8 cellular contexts compared by ENCODE assay signal in genomic region chr7:23474829-23475578, GRCh38. TPM values are rescaled to one million over a fixed set of nuclear protein-coding genes. Genes with fewer than 3 reads are reported as not detected.
DNase-seq lines count a peak whose midpoint lies in the region; ATAC-seq and TF ChIP-seq lines count a peak whose summit lies in the region.

No MANE protein-coding gene starts in this region.

- peaks cover 62% of the 10 kb centered on the region for H3K79me2 ChIP-seq in PC-9 (ENCODE audit: low read depth)

- no peak for ATAC-seq in activated T-cell treated with anti-CD3 and anti-CD28 coated beads, Interleukin-2, amount 50 U/mL, for 72 hours (replicated peaks in 1 of 2)
- ATAC-seq in stimulated activated naive CD8-positive, alpha-beta T cell treated with anti-CD3 and anti-CD28 coated beads, Interleukin-15, amount 100 ng/mL, for 72 hours: no peak

- H3K4me3 Mint-ChIP-seq in activated T-cell treated with anti-CD3 and anti-CD28 coated beads, Interleukin-2, amount 50 U/mL, for 72 hours: peak overlapping the region; percentile 88 to 89
- H3K4me3 Mint-ChIP-seq in stimulated activated naive CD8-positive, alpha-beta T cell treated with anti-CD3 and anti-CD28 coated beads, Interleukin-15, amount 100 ng/mL, for 72 hours: peak overlapping the region; percentile 84 to 86

- peaks cover under 1 to 3% of the 10 kb centered on the region in 2 donors for H3K36me3 Mint-ChIP-seq in activated T-cell treated with anti-CD3 and anti-CD28 coated beads, Interleukin-2, amount 50 U/mL, for 72 hours (ENCODE audit: insufficient read depth in 2 of 2)

- no peaks in the 10 kb centered on the region for H4K20me1 ChIP-seq in PC-9 (ENCODE audit: insufficient read depth)

- no peaks in the 10 kb centered on the region for H3K27me3 ChIP-seq in PC-9 (ENCODE audit: insufficient read depth, low read depth)

- peak overlapping the region; percentile 78 for H3K27ac ChIP-seq in PC-9

- TF ChIP-seq CTCF in PC-9 (conservative IDR thresholded peaks at IDR 0.05) (no peak), foreskin fibroblast (IDR thresholded peaks at IDR 0.05; ENCODE audit: low read depth, low read length) (no peak)

- no peak for DNase-seq in activated T-cell treated with anti-CD3 and anti-CD28 coated beads, Interleukin-2, amount 50 U/mL, for 72 hours
- no peak for DNase-seq in activated T-cell treated with anti-CD3 and anti-CD28 coated beads, Interleukin-2, amount 50 U/mL, for 48 hours
- DNase-seq in PC-9: no peak
- DNase-seq in foreskin fibroblast: no peak
- peak in 1 of 2 donors; percentile 22 for DNase-seq in stimulated activated naive CD8-positive, alpha-beta T cell treated with anti-CD3 and anti-CD28 coated beads, Interleukin-15, amount 100 ng/mL, for 72 hours
- DNase-seq in KG1 (lab: John Stamatoyannopoulos, UW): no peak
- DNase-seq in NCI-H128 (lab: John Stamatoyannopoulos, UW; ENCODE audit: unreplicated experiment): no peak
- DNase-seq in stimulated activated CD4-positive, alpha-beta T cell treated with anti-CD3 and anti-CD28 coated beads, Interleukin-2, amount 100 ng/mL, for 24 hours: no peak

- peak overlapping the region; percentile 96 for H2AFZ ChIP-seq in PC-9

- peaks cover 77% of the 10 kb centered on the region for H3K27me3 Mint-ChIP-seq in activated T-cell treated with anti-CD3 and anti-CD28 coated beads, Interleukin-2, amount 50 U/mL, for 72 hours (ENCODE audit: low read depth)
- peaks cover 78% of the 10 kb centered on the region for H3K27me3 Mint-ChIP-seq in stimulated activated naive CD8-positive, alpha-beta T cell treated with anti-CD3 and anti-CD28 coated beads, Interleukin-15, amount 100 ng/mL, for 72 hours

- no peaks in the 10 kb centered on the region for H3K9me2 ChIP-seq in PC-9 (ENCODE audit: insufficient read depth)

- H3K27ac Mint-ChIP-seq in activated T-cell treated with anti-CD3 and anti-CD28 coated beads, Interleukin-2, amount 50 U/mL, for 72 hours: peak overlapping the region; percentile 84
- H3K27ac Mint-ChIP-seq in stimulated activated naive CD8-positive, alpha-beta T cell treated with anti-CD3 and anti-CD28 coated beads, Interleukin-15, amount 100 ng/mL, for 72 hours: peak overlapping the region in 1 of 2 donors; percentile 34

- peaks cover 35% of the 10 kb centered on the region for H3K4me1 Mint-ChIP-seq in activated T-cell treated with anti-CD3 and anti-CD28 coated beads, Interleukin-2, amount 50 U/mL, for 72 hours (ENCODE audit: low read depth)
- H3K4me1 Mint-ChIP-seq in stimulated activated naive CD8-positive, alpha-beta T cell treated with anti-CD3 and anti-CD28 coated beads, Interleukin-15, amount 100 ng/mL, for 72 hours: peaks cover 36% of the 10 kb centered on the region

- H3K9me3 ChIP-seq in PC-9 (ENCODE audit: insufficient read depth, low read depth): no peaks in the 10 kb centered on the region

- H3K4me3 ChIP-seq in PC-9 (peak overlapping the region; percentile 73), foreskin fibroblast (ENCODE audit: low read depth in 1 of 2, low read length in 2 of 2) (peak overlapping the region; percentile 58 to 63)

- POLR2A ChIA-PET in PC-9 (lab: Charles Lee; ENCODE audit: unreplicated experiment): interaction anchor here (0.6 kb wide), 1 partner anchor 175 kb away, joined by 3 read pairs; no protein-coding TSS in a partner anchor

- no peaks in the 10 kb centered on the region for H3K9me3 Mint-ChIP-seq in activated T-cell treated with anti-CD3 and anti-CD28 coated beads, Interleukin-2, amount 50 U/mL, for 72 hours
- H3K9me3 Mint-ChIP-seq in stimulated activated naive CD8-positive, alpha-beta T cell treated with anti-CD3 and anti-CD28 coated beads, Interleukin-15, amount 100 ng/mL, for 72 hours: no peaks in the 10 kb centered on the region

- TSS peak; percentile 14 for BruUV-seq in PC-9 (replicated peaks; lab: Mats Ljungman, UMichigan)

- CTCF ChIA-PET in PC-9 (lab: Charles Lee): interaction anchor here (0.9 kb wide), 1 partner anchor 128 kb away, joined by 4 read pairs; no protein-coding TSS in a partner anchor

- no peaks in the 10 kb centered on the region for H3K36me3 ChIP-seq in PC-9 (ENCODE audit: low read depth)

- H3K4me1 ChIP-seq in PC-9 (replicated peaks; ENCODE audit: insufficient read depth): peaks cover 39% of the 10 kb centered on the region

- H3F3A ChIP-seq in PC-9 (ENCODE audit: insufficient read depth, low read depth): peaks cover 32% of the 10 kb centered on the region

- intact Hi-C loops in PC-9 (cut with micrococcal nuclease; ENCODE audit: unreplicated experiment): loop anchor here (1.0 to 10.0 kb wide), 6 partner anchors 56 to 1100 kb away; partner anchors contain the start of genes MALSU1, PALS2, STK31 and TOMM7

- H3K4me2 ChIP-seq in PC-9: peak overlapping the region; percentile 93

RNA-seq across cellular contexts. Expression of gene IGF2BP3, which starts 4.7 kb away (rescaled TPM):
- 1 to 10 TPM; 2.0 to 2.6 TPM for total RNA-seq in activated T-cell treated with anti-CD3 and anti-CD28 coated beads, Interleukin-2, amount 50 U/mL, for 72 hours
- 132 and 139 TPM in 2 replicates for total RNA-seq in PC-9 (2021)

RNA-seq across cellular contexts. Expression of gene TRA2A, which starts 56.8 kb away (rescaled TPM):
- 10 to 100 TPM; 96.8 to 97.3 TPM for total RNA-seq in activated T-cell treated with anti-CD3 and anti-CD28 coated beads, Interleukin-2, amount 50 U/mL, for 72 hours
- total RNA-seq in PC-9 (2021): 77.0 and 112 TPM in 2 replicates

Comparison
In these comparisons a context has a peak if more than half of its experiments do, and no peak if none do; other contexts are left out.
1. RNA of gene IGF2BP3, which starts 4.7 kb away (total RNA-seq): 132 to 139 TPM in PC-9; 2.0 to 2.6 TPM in activated T-cell treated with anti-CD3 and anti-CD28 coated beads, Interleukin-2, amount 50 U/mL, for 72 hours; every median in the first group is over 10 times any median in the second.